Comparison of ENCODE assay signal across 8 cellular contexts in the genomic region with DNA sequence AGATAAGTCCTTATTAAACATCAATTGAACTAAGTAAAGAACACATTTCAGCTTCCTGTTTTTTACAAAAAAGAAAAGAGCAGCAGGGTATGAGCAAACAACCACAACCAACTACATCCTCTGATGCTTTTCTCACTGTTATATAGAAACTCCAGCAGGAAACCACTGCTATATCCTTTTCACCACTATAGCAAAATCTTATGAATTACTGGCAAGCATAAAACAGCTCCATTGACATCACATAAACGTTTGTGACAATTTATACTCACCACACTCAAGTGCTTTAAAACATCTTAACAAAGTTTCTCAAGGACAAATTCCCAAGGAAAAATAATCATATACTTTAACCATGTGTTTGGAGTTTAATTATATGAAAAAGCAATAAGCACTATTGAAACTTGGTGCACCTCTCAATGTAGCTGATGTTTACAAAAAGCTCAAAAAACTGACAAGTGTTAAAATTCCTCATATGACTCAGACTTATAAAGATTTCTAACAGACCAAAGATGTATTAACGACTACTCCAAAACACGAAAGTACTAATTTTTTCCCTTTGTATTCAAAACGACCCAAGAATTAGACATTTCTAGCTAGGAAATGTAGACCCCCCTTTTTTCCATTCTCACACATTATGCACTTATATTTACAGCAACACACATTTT. TPM values are rescaled to one million over a fixed set of nuclear protein-coding genes. Genes with fewer than 3 reads are reported as not detected.
DNase-seq lines count a peak whose midpoint lies in the region; ATAC-seq and TF ChIP-seq lines count a peak whose summit lies in the region.

No MANE protein-coding gene starts in this region.

- no peaks in the 10 kb centered on the region for H3K27me3 Mint-ChIP-seq in CD4-positive, alpha-beta T cell
- no peaks in the 10 kb centered on the region for H3K27me3 Mint-ChIP-seq in activated T-helper 17 cell treated with anti-CD3 and anti-CD28 coated beads, Interleukin-2, amount 50 U/mL, for 72 hours

- H3K36me3 Mint-ChIP-seq in CD4-positive, alpha-beta T cell (ENCODE audit: low read depth): peaks cover 30% of the 10 kb centered on the region
- H3K36me3 Mint-ChIP-seq in activated T-helper 17 cell treated with anti-CD3 and anti-CD28 coated beads, Interleukin-2, amount 50 U/mL, for 72 hours (ENCODE audit: low read depth): peaks cover 43% of the 10 kb centered on the region

- ATAC-seq in CD4-positive, alpha-beta T cell (ENCODE audit: poor library complexity): peak; percentile 77
- ATAC-seq in GM19328 (IDR thresholded peaks at IDR 0.05; ENCODE audit: unreplicated experiment): peak; percentile 66
- ATAC-seq in HG03175 (IDR thresholded peaks at IDR 0.05; ENCODE audit: unreplicated experiment): peak; percentile 85
- ATAC-seq in activated T-helper 17 cell treated with anti-CD3 and anti-CD28 coated beads, Interleukin-2, amount 50 U/mL, for 72 hours (replicated peaks): peak; percentile 64

- no peak overlapping the region for H3K4me3 ChIP-seq in coronary artery

- peak overlapping the region; percentile 42 for H3K4me3 Mint-ChIP-seq in CD4-positive, alpha-beta T cell
- peak overlapping the region; percentile 90 for H3K4me3 Mint-ChIP-seq in activated T-helper 17 cell treated with anti-CD3 and anti-CD28 coated beads, Interleukin-2, amount 50 U/mL, for 72 hours

- H3K27me3 ChIP-seq in CD4-positive, alpha-beta T cell (ENCODE audit: control insufficient read depth, insufficient read depth, low read length): no peaks in the 10 kb centered on the region

- TF ChIP-seq CTCF in CD4-positive, alpha-beta T cell (IDR thresholded peaks at IDR 0.05): no peak
- TF ChIP-seq CTCF in coronary artery (IDR thresholded peaks at IDR 0.05): no peak

- peak overlapping the region; percentile 49 for H3K27ac ChIP-seq in CD4-positive, alpha-beta T cell (ENCODE audit: low read depth, low read length)
- no peak overlapping the region for H3K27ac ChIP-seq in coronary artery

- peak overlapping the region; percentile 90 for H3K27ac Mint-ChIP-seq in CD4-positive, alpha-beta T cell
- H3K27ac Mint-ChIP-seq in activated T-helper 17 cell treated with anti-CD3 and anti-CD28 coated beads, Interleukin-2, amount 50 U/mL, for 72 hours: peak overlapping the region; percentile 100

- no peaks in the 10 kb centered on the region for H3K9me3 Mint-ChIP-seq in CD4-positive, alpha-beta T cell
- no peaks in the 10 kb centered on the region for H3K9me3 Mint-ChIP-seq in activated T-helper 17 cell treated with anti-CD3 and anti-CD28 coated beads, Interleukin-2, amount 50 U/mL, for 72 hours

- POLR2A ChIA-PET in CD4-positive, alpha-beta T cell (lab: Charles Lee): interaction anchor here (0.6 to 3.7 kb wide), 25 partner anchors 8 to 1011 kb away, joined by 3 to 48 read pairs (median 5); a partner anchor contains a TSS

- no peaks in the 10 kb centered on the region for H3K9me3 ChIP-seq in CD4-positive, alpha-beta T cell (ENCODE audit: control insufficient read depth, low read length)

- intact Hi-C loops in CD4-positive, alpha-beta T cell (cut with DNase I, micrococcal nuclease): loop anchor here (2.0 to 5.0 kb wide), 5 partner anchors 14 to 52 kb away; no protein-coding TSS in a partner anchor

- H3K4me1 Mint-ChIP-seq in CD4-positive, alpha-beta T cell (ENCODE audit: low read depth): peaks cover 94% of the 10 kb centered on the region
- H3K4me1 Mint-ChIP-seq in activated T-helper 17 cell treated with anti-CD3 and anti-CD28 coated beads, Interleukin-2, amount 50 U/mL, for 72 hours: peaks cover 57% of the 10 kb centered on the region

- CTCF ChIA-PET in CD4-positive, alpha-beta T cell (lab: Charles Lee): interaction anchor here (0.6 to 1.8 kb wide), 5 partner anchors 9 to 13 kb away, joined by 3 to 7 read pairs (median 5); no protein-coding TSS in a partner anchor

- no peak for DNase-seq in CD4-positive, alpha-beta T cell
- DNase-seq in GM19238 (ENCODE audit: insufficient read length, low spot score) (no peak), ureter (ENCODE audit: low spot score) (no peak), coronary artery (ENCODE audit: low spot score) (no peak)
- DNase-seq in activated CD8-positive, alpha-beta memory T cell treated with anti-CD3 and anti-CD28 coated beads for 24 hours: no peak

RNA-seq across cellular contexts. Expression of a gene that starts 12.9 kb away (rescaled TPM):
- 10 to 100 TPM; 46.4 TPM for total RNA-seq in CD4-positive, alpha-beta T cell
- total RNA-seq in activated T-helper 17 cell treated with anti-CD3 and anti-CD28 coated beads, Interleukin-2, amount 50 U/mL, for 72 hours: 10 to 100 TPM; 43.5 to 69.7 TPM
- total RNA-seq in ureter: 3.5 TPM
